Comparison of ENCODE assay signal across 20 cellular contexts in the genomic region with DNA sequence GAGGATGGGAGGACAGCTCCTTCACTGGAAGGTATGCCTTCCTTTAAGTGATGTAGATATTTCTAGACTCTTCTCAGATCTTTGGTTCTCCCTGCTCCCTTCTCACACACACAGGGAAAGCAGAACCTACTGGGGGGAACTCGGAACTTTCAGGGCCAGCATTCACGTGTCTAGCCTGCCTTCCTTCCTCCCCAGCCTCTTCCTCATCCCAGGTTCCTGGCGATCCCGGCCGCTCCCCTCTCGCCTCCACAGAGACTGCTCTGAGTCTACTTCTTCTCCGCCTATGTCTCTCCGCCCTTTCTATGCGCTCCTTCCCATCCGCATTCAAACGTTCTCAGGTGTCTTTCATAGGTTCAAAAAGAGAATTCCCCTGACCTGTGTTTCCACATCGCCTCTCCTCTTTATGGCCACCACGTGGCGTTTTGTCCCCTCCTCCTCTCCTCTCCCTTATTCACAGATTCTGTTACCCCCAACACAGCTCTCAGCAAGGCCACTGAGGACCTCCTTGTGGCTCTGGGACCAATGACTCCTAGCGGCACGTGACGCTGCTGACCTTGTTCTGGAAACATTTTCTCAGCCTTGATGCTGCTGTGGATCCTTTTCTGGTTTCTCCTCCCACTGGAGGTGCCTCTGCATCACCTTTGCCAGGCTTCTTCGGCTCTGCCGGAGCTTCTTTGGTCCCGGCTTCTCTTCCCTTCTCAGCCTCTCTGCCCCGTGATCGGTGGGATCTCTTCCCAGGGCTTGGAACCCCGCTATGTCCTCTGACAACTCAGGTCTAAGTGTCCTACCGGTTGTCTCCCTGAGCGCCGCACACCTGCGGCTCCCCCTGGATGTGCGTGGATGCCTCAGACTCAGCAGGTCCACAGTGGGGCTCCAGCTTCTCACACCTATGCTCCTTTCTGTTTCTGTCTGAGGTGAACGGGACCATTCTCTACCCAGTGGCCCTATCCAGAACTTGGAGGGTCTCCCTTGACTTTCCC.
A peak's percentile ranks its signal among the peaks of the same experiment; 100 is the strongest.
DNase-seq lines count a peak whose midpoint lies in the region; ATAC-seq and TF ChIP-seq lines count a peak whose summit lies in the region.
"Had no signal": no experiment of that assay in that cellular context is flagged by ENCODE, and none has a peak within 500 bp of the region (broad histone marks: within the 10 kb centered on the region; RNA-seq: fewer than 3 reads in every experiment).

No MANE protein-coding gene starts in this region.

- intact Hi-C loops in colonic mucosa (cut with DNase I) (no loop called here), esophagus muscularis mucosa (cut with DNase I) (no loop called here), mucosa of descending colon (cut with DNase I, micrococcal nuclease) (no loop called here)

- no peaks in the 10 kb centered on the region for H3K9me3 Mint-ChIP-seq in progenitor cell of endocrine pancreas (ENCODE audit: low read depth)
- H3K9me3 Mint-ChIP-seq: CD8-positive, alpha-beta T cell; GM23338 had no signal

- no peak for TF ChIP-seq CTCF in colonic mucosa (IDR thresholded peaks at IDR 0.05)
- no peak for TF ChIP-seq CTCF in esophagus muscularis mucosa (IDR thresholded peaks at IDR 0.05)
- TF ChIP-seq CTCF in mucosa of descending colon (IDR thresholded peaks at IDR 0.05) = no peak
- TF ChIP-seq CTCF in progenitor cell of endocrine pancreas (IDR thresholded peaks at IDR 0.05; ENCODE audit: unreplicated experiment) = no peak

- peak overlapping the region; percentile 21 for H3K27ac Mint-ChIP-seq in progenitor cell of endocrine pancreas
- H3K27ac Mint-ChIP-seq: CD8-positive, alpha-beta T cell; GM23338 had no signal

- H3K4me1 Mint-ChIP-seq in progenitor cell of endocrine pancreas (ENCODE audit: low read depth) = peaks cover 29% of the 10 kb centered on the region
- H3K4me1 Mint-ChIP-seq: GM23338 had no signal

- peaks cover 16% of the 10 kb centered on the region for H3K27me3 Mint-ChIP-seq in progenitor cell of endocrine pancreas

- H3K4me1 ChIP-seq in colonic mucosa (no peaks in the 10 kb centered on the region), esophagus muscularis mucosa (peaks cover 0 to 24% (median 7%) of the 10 kb centered on the region in 4 donors), mucosa of descending colon (ENCODE audit: low read depth) (no peaks in the 10 kb centered on the region)
- H3K4me1 ChIP-seq: A549, BE2C had no signal

- H3K9ac ChIP-seq in colonic mucosa (ENCODE audit: low read depth in 2 of 2, low read length in 2 of 2) = no peak overlapping the region

- WGBS in esophagus muscularis mucosa = 89% methylated on average over 29 of the region's 29 CpGs

- no peaks in the 10 kb centered on the region for H3K9me3 ChIP-seq in colonic mucosa
- H3K9me3 ChIP-seq in esophagus muscularis mucosa = no peaks in the 10 kb centered on the region
- H3K9me3 ChIP-seq in mucosa of descending colon = no peaks in the 10 kb centered on the region
- H3K9me3 ChIP-seq: A549, BE2C had no signal

- no peak overlapping the region for H3K27ac ChIP-seq in colonic mucosa
- H3K27ac ChIP-seq in esophagus muscularis mucosa (replicated peaks in 1 of 4) = no peak overlapping the region
- H3K27ac ChIP-seq: A549, C4-2B had no signal

- TF ChIP-seq POLR2A in esophagus muscularis mucosa (IDR thresholded peaks at IDR 0.05; ENCODE audit: low read depth) = no peak

- no peaks in the 10 kb centered on the region for H3K36me3 Mint-ChIP-seq in progenitor cell of endocrine pancreas (ENCODE audit: insufficient read depth)

- ATAC-seq in mucosa of descending colon (peak; percentile 8), GM19035 (IDR thresholded peaks at IDR 0.05; ENCODE audit: unreplicated experiment) (no peak), HG03196 (IDR thresholded peaks at IDR 0.05; ENCODE audit: unreplicated experiment) (no peak)
- ATAC-seq: A549; CD8-positive, alpha-beta T cell; GM23338 had no signal

- H3K4me3 ChIP-seq in colonic mucosa = no peak overlapping the region
- no peak overlapping the region for H3K4me3 ChIP-seq in esophagus muscularis mucosa
- H3K4me3 ChIP-seq in mucosa of descending colon = no peak overlapping the region
- H3K4me3 ChIP-seq: A549, GM23338 had no signal

- no peak for TF ChIP-seq EP300 in esophagus muscularis mucosa (IDR thresholded peaks at IDR 0.05)

- H3K4me3 Mint-ChIP-seq in progenitor cell of endocrine pancreas (ENCODE audit: low read depth) = no peak overlapping the region
- H3K4me3 Mint-ChIP-seq: CD8-positive, alpha-beta T cell; GM23338 had no signal

- H3K27me3 ChIP-seq in colonic mucosa = no peaks in the 10 kb centered on the region
- H3K27me3 ChIP-seq in esophagus muscularis mucosa = peaks cover 0 to 8% (median 0%) of the 10 kb centered on the region in 4 donors
- H3K27me3 ChIP-seq: BE2C had no signal

- H3K36me3 ChIP-seq in colonic mucosa = no peaks in the 10 kb centered on the region
- H3K36me3 ChIP-seq in esophagus muscularis mucosa = no peaks in the 10 kb centered on the region
- H3K36me3 ChIP-seq in mucosa of descending colon (ENCODE audit: low read depth) = no peaks in the 10 kb centered on the region
- H3K36me3 ChIP-seq: BE2C had no signal

- DNase-seq in colonic mucosa = peak; percentile 14
- peak; percentile 66 for DNase-seq in esophagus muscularis mucosa (ENCODE audit: extremely low spot score)
- no peak for DNase-seq in mucosa of descending colon
- no peak for DNase-seq in progenitor cell of endocrine pancreas (ENCODE audit: low spot score, unreplicated experiment)
- no peak for DNase-seq in pons (ENCODE audit: low spot score)
- no peak for DNase-seq in HuH-7 (ENCODE audit: low spot score)
- DNase-seq: BE2C; CD8-positive, alpha-beta T cell; COR-L47; DMS153; DMS79 treated with DMSO at 0.1 percent for 48 hours; EL; GDM1; H7; KBM-7 had no signal

Comparison
In these comparisons a context has a peak if more than half of its experiments do, and no peak if none do; other contexts are left out.
1. DNase-seq: peak in colonic mucosa (single experiment) and esophagus muscularis mucosa (single experiment); none in mucosa of descending colon (0 of 3), progenitor cell of endocrine pancreas (single experiment), pons (single experiment) and HuH-7 (single experiment).